8 cellular contexts compared by ENCODE assay signal in genomic region chr7:132580717-132581285, GRCh38. TPM values are rescaled to one million over a fixed set of nuclear protein-coding genes. Genes with fewer than 3 reads are reported as not detected.
DNase-seq lines count a peak whose midpoint lies in the region; ATAC-seq and TF ChIP-seq lines count a peak whose summit lies in the region.

No MANE protein-coding gene starts in this region.

- no peaks in the 10 kb centered on the region for H3K36me3 ChIP-seq in HEK293 (ENCODE audit: control insufficient read depth in 2 of 2, insufficient read depth in 1 of 2, low read length in 2 of 2)

- no peak overlapping the region for H3K27ac ChIP-seq in HEK293 (ENCODE audit: extremely low read depth, low read depth, low read length)

- intact Hi-C loops in MCF 10A (cut with micrococcal nuclease): loop anchor here (1.0 to 5.0 kb wide), 4 partner anchors 186 to 892 kb away; no protein-coding TSS in a partner anchor

- POLR2A ChIA-PET in HEK293 (lab: Yijun Ruan, JAX) (no interaction called here), MCF 10A (lab: Yijun Ruan, JAX) (interaction anchor here (0.5 to 1.3 kb wide), 5 partner anchors 23 to 1444 kb away, joined by 3 read pairs; no protein-coding TSS in a partner anchor)

- peaks cover 32% of the 10 kb centered on the region for H3K27me3 Mint-ChIP-seq in MCF 10A (ENCODE audit: insufficient read depth, unreplicated experiment)

- no peaks in the 10 kb centered on the region for H3K4me1 Mint-ChIP-seq in MCF 10A (ENCODE audit: insufficient read depth, unreplicated experiment)

- H3K9me3 Mint-ChIP-seq in MCF 10A (ENCODE audit: unreplicated experiment): no peaks in the 10 kb centered on the region

- DNase-seq in Daoy (ENCODE audit: low read depth): peak; percentile 89
- DNase-seq in NCI-H2029 (lab: John Stamatoyannopoulos, UW): peak; percentile 78
- peak; percentile 32 for DNase-seq in UCSD-AML1 (lab: John Stamatoyannopoulos, UW; ENCODE audit: unreplicated experiment)
- DNase-seq in MCF 10A (ENCODE audit: unreplicated experiment): peak; percentile 78
- DNase-seq in islet precursor cell: peak; percentile 90
- DNase-seq in stimulated activated CD4-positive, alpha-beta T cell treated with anti-CD3 and anti-CD28 coated beads, Interleukin-1b, Interleukin-23, amount 100 ng/mL, for 1 hour (ENCODE audit: low read depth in 2 of 2): peak; percentile 22 to 24

- CTCF ChIA-PET in HEK293 (lab: Yijun Ruan, JAX): interaction anchor here (0.5 to 4.4 kb wide), 54 partner anchors 9 to 1554 kb away, joined by 3 to 27 read pairs (median 4); no protein-coding TSS in a partner anchor
- CTCF ChIA-PET in MCF 10A (lab: Yijun Ruan, JAX): interaction anchor here (0.6 to 3.2 kb wide), 47 partner anchors 9 to 1832 kb away, joined by 3 to 32 read pairs (median 4); no protein-coding TSS in a partner anchor

- no peak overlapping the region for H3K4me3 ChIP-seq in HEK293 (ENCODE audit: low read depth, low read length)

- no peaks in the 10 kb centered on the region for H3K36me3 Mint-ChIP-seq in MCF 10A (ENCODE audit: insufficient read depth, unreplicated experiment)

- H3K9me3 ChIP-seq in HEK293 (ENCODE audit: control insufficient read depth, insufficient read depth, low read depth, low read length): no peaks in the 10 kb centered on the region

- no peak overlapping the region for H3K4me3 Mint-ChIP-seq in MCF 10A (ENCODE audit: unreplicated experiment)

- H3K27ac Mint-ChIP-seq in MCF 10A (ENCODE audit: low read depth, unreplicated experiment): no peak overlapping the region

- no TSS peak for BruUV-seq in MCF 10A (replicated peaks; lab: Mats Ljungman, UMichigan)

- peaks cover 3% of the 10 kb centered on the region; the same call in 1 of the 2 replicates for H3K4me1 ChIP-seq in HEK293 (ENCODE audit: control insufficient read depth, insufficient read depth, low read length)

- ATAC-seq in HG03097 (IDR thresholded peaks at IDR 0.05; ENCODE audit: low FRiP score, unreplicated experiment): no peak

- TF ChIP-seq CTCF in HEK293 (tag by site-specific recombination; IDR thresholded peaks at IDR 0.05) (peak; percentile 37; the same call in 1 of the 2 replicates), MCF 10A (IDR thresholded peaks at IDR 0.05; ENCODE audit: unreplicated experiment) (peak; percentile 64)

TF ChIP-seq in HEK293, 187 proteins besides CTCF, POLR2A, EP300 and RAD21:
- TF ChIP-seq ZNF416 (tag by site-specific recombination; IDR thresholded peaks at IDR 0.05): no peak
- no peak for TF ChIP-seq ZNF555 (tag by site-specific recombination; conservative IDR thresholded peaks at IDR 0.05)
- TF ChIP-seq ZNF121 (tag by site-specific recombination; IDR thresholded peaks at IDR 0.05): peak; percentile 60; the same call in 1 of the 2 replicates
- TF ChIP-seq ZNF645 (tag by site-specific recombination; IDR thresholded peaks at IDR 0.05): no peak
- TF ChIP-seq ZNF654 (tag by site-specific recombination; IDR thresholded peaks at IDR 0.05; ENCODE audit: low read depth): peak; percentile 88
- no peak for TF ChIP-seq ZNF211 (tag by site-specific recombination; IDR thresholded peaks at IDR 0.05; ENCODE audit: low read depth)
- no peak for TF ChIP-seq ZBTB17 (tag by site-specific recombination; IDR thresholded peaks at IDR 0.05)
- TF ChIP-seq ZNF2 (tag by site-specific recombination; IDR thresholded peaks at IDR 0.05): 0 out of 2 replicates have a peak, but pooled peaks have one; percentile 26
- TF ChIP-seq OSR2 (tag by site-specific recombination; IDR thresholded peaks at IDR 0.05): no peak
- TF ChIP-seq ZBTB8A (tag by site-specific recombination; IDR thresholded peaks at IDR 0.05): peak; percentile 25; the same call in 1 of the 2 replicates
- no peak for TF ChIP-seq ZNF114 (tag by site-specific recombination; IDR thresholded peaks at IDR 0.05)
- peak; percentile 42; the same call in 1 of the 2 replicates for TF ChIP-seq ZNF660 (tag by site-specific recombination; IDR thresholded peaks at IDR 0.05)
- TF ChIP-seq ZNF133 (tag by site-specific recombination; IDR thresholded peaks at IDR 0.05): no peak
- TF ChIP-seq KLF7 (tag by site-specific recombination; IDR thresholded peaks at IDR 0.05; ENCODE audit: borderline replicate concordance): no peak
- no peak for TF ChIP-seq BCL6B (tag by site-specific recombination; IDR thresholded peaks at IDR 0.05)
- TF ChIP-seq ZNF169 (tag by site-specific recombination; IDR thresholded peaks at IDR 0.05): no peak
- TF ChIP-seq ZBTB48 (tag by site-specific recombination; IDR thresholded peaks at IDR 0.05): no peak
- no peak for TF ChIP-seq ZNF391 (tag by site-specific recombination; IDR thresholded peaks at IDR 0.05; ENCODE audit: borderline replicate concordance, low read depth)
- no peak for TF ChIP-seq ZNF221 (tag by site-specific recombination; IDR thresholded peaks at IDR 0.05; ENCODE audit: borderline replicate concordance)
- 0 out of 2 replicates have a peak, but pooled peaks have one; percentile 15 for TF ChIP-seq ZFP37 (tag by site-specific recombination; IDR thresholded peaks at IDR 0.05)

RNA-seq across cellular contexts. Expression of gene PLXNA4, which starts 4.5 kb away (rescaled TPM):
- 0.69 and 5.5 TPM in 2 replicates for total RNA-seq in Daoy (2014; rRNA removed; shearing (Covaris generic))
- total RNA-seq in MCF 10A (2022): not detected in 2 replicates

Comparison
In these comparisons a context has a peak if more than half of its experiments do, and no peak if none do; other contexts are left out.
1. DNase-seq: peak in every context shown above with its lines; median percentile 90 in islet precursor cell; 89 in Daoy; 78 in NCI-H2029; 78 in MCF 10A; 32 in UCSD-AML1; 23 in stimulated activated CD4-positive, alpha-beta T cell treated with anti-CD3 and anti-CD28 coated beads, Interleukin-1b, Interleukin-23, amount 100 ng/mL, for 1 hour.